In the genomic region with DNA sequence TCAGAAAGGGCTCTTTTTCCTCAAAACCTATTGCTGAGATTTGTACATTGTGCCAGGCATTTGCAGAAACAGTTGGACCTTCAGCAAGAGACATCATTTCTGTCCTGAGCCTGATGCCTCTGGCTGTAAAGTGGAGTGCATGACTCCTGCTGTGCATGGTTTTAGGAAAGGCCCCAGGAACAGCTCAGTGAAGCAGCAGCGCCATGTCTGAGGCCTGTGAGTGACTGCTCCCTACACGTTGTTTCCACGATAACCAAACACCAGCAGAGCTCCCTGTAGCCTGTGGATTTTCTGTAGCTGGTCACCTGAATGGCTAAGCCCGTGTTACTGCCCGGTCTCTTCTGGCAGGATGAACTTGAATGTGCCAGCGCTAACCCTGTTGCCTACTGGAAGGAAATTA, we compare ENCODE assay signal across 29 cellular contexts.
"Had no signal": no experiment of that assay in that cellular context is flagged by ENCODE, and none has a peak within 500 bp of the region (broad histone marks: within the 10 kb centered on the region; RNA-seq: fewer than 3 reads in every experiment).

No MANE protein-coding gene starts in this region.

- DNase-seq: activated CD4-positive, alpha-beta T cell treated with anti-CD3 and anti-CD28 coated beads for 4 hours; activated CD4-positive, alpha-beta T cell treated with anti-CD3 and anti-CD28 coated beads, Interleukin-2, amount 50 U/mL, for 4 hours; activated CD8-positive, alpha-beta memory T cell treated with anti-CD3 and anti-CD28 coated beads for 24 hours; activated effector memory CD4-positive, alpha-beta T cell treated with Interleukin-2 at 50 U/mL for 16 hours; activated naive CD4-positive, alpha-beta T cell treated with Interleukin-2 at 50 U/mL for 16 hours; adrenal gland; aorta; body of pancreas; cerebellar nuclear complex; colonic mucosa; dorsolateral prefrontal cortex; effector memory CD4-positive, alpha-beta T cell; erythroblast; immature natural killer cell; natural killer cell; stimulated activated CD4-positive, alpha-beta T cell treated with anti-CD3 and anti-CD28 coated beads, Interleukin-4, amount 100 ng/mL, for 24 hours; stimulated activated naive CD8-positive, alpha-beta T cell treated with anti-CD3 and anti-CD28 coated beads, Interleukin-15, amount 100 ng/mL, for 72 hours; substantia nigra; T-helper 1 cell; upper lobe of left lung had no signal

- H3K27ac ChIP-seq: adrenal gland, body of pancreas, cardiac muscle cell, colonic mucosa, dorsolateral prefrontal cortex, gastroesophageal sphincter, hepatocyte, upper lobe of left lung had no signal

- H3K27ac Mint-ChIP-seq: activated naive CD8-positive, alpha-beta T cell; immature natural killer cell; memory B cell; natural killer cell; stimulated activated effector memory CD8-positive, alpha-beta T cell treated with anti-CD3 and anti-CD28 coated beads, Interleukin-12 subunit alpha, Interleukin-12 subunit beta, amount 100 ng/mL, for 72 hours; stimulated activated naive CD8-positive, alpha-beta T cell treated with anti-CD3 and anti-CD28 coated beads, Interleukin-15, amount 100 ng/mL, for 72 hours; T-helper 2 cell treated with Interferon-gamma antibody and Interleukin-4, amounts not matched to agents 5 μg/mL and 100 μg/mL, for 36 hours had no signal

- H3K4me1 Mint-ChIP-seq: immature natural killer cell; memory B cell; natural killer cell; stimulated activated effector memory CD8-positive, alpha-beta T cell treated with anti-CD3 and anti-CD28 coated beads, Interleukin-12 subunit alpha, Interleukin-12 subunit beta, amount 100 ng/mL, for 72 hours; stimulated activated naive CD8-positive, alpha-beta T cell treated with anti-CD3 and anti-CD28 coated beads, Interleukin-15, amount 100 ng/mL, for 72 hours had no signal

- H3K9me3 Mint-ChIP-seq: immature natural killer cell; natural killer cell; stimulated activated effector memory CD8-positive, alpha-beta T cell treated with anti-CD3 and anti-CD28 coated beads, Interleukin-12 subunit alpha, Interleukin-12 subunit beta, amount 100 ng/mL, for 72 hours; stimulated activated naive CD8-positive, alpha-beta T cell treated with anti-CD3 and anti-CD28 coated beads, Interleukin-15, amount 100 ng/mL, for 72 hours; T-helper 2 cell treated with Interferon-gamma antibody and Interleukin-4, amounts not matched to agents 5 μg/mL and 100 μg/mL, for 36 hours had no signal

- H3K4me3 Mint-ChIP-seq: activated naive CD8-positive, alpha-beta T cell; immature natural killer cell; memory B cell; natural killer cell; stimulated activated effector memory CD8-positive, alpha-beta T cell treated with anti-CD3 and anti-CD28 coated beads, Interleukin-12 subunit alpha, Interleukin-12 subunit beta, amount 100 ng/mL, for 72 hours; stimulated activated naive CD8-positive, alpha-beta T cell treated with anti-CD3 and anti-CD28 coated beads, Interleukin-15, amount 100 ng/mL, for 72 hours; T-helper 2 cell treated with Interferon-gamma antibody and Interleukin-4, amounts not matched to agents 5 μg/mL and 100 μg/mL, for 36 hours had no signal

- H3K36me3 Mint-ChIP-seq: activated naive CD8-positive, alpha-beta T cell; immature natural killer cell; memory B cell; natural killer cell; stimulated activated effector memory CD8-positive, alpha-beta T cell treated with anti-CD3 and anti-CD28 coated beads, Interleukin-12 subunit alpha, Interleukin-12 subunit beta, amount 100 ng/mL, for 72 hours had no signal

- H3K4me1 ChIP-seq: adrenal gland, body of pancreas, colonic mucosa had no signal

- H3K4me3 ChIP-seq: adrenal gland, body of pancreas, cardiac muscle cell, colonic mucosa, dorsolateral prefrontal cortex, gastroesophageal sphincter, hepatocyte, skin epidermis, upper lobe of left lung had no signal

- H3K27me3 ChIP-seq: colonic mucosa, upper lobe of left lung had no signal

- ATAC-seq: body of pancreas; gastroesophageal sphincter; natural killer cell; sciatic nerve; stimulated activated effector memory CD8-positive, alpha-beta T cell treated with anti-CD3 and anti-CD28 coated beads, Interleukin-12 subunit alpha, Interleukin-12 subunit beta, amount 100 ng/mL, for 72 hours; stimulated activated naive CD8-positive, alpha-beta T cell treated with anti-CD3 and anti-CD28 coated beads, Interleukin-15, amount 100 ng/mL, for 72 hours had no signal

- H3K36me3 ChIP-seq: adrenal gland, cardiac muscle cell, colonic mucosa, gastroesophageal sphincter, upper lobe of left lung had no signal

- H3K9me3 ChIP-seq: adrenal gland, body of pancreas, colonic mucosa, gastroesophageal sphincter, upper lobe of left lung had no signal
